In genomic region chr9:91161465-91162275, GRCh38 we compare ENCODE assay signal across 15 cellular contexts.
DNase-seq lines count a peak whose midpoint lies in the region; ATAC-seq, FAIRE-seq and TF ChIP-seq lines count a peak whose summit lies in the region.
"Had no signal": no experiment of that assay in that cellular context is flagged by ENCODE, and none has a peak within 500 bp of the region (broad histone marks: within the 10 kb centered on the region; RNA-seq: fewer than 3 reads in every experiment).

No MANE protein-coding gene starts in this region.

- POLR2A ChIA-PET in HEK293T (lab: Yijun Ruan, JAX): no interaction called here

- H3K9me3 ChIP-seq in keratinocyte (ENCODE audit: control insufficient read depth, low read depth, low read length): no peaks in the 10 kb centered on the region

- no peaks in the 10 kb centered on the region for H3K9me1 ChIP-seq in keratinocyte (ENCODE audit: control insufficient read depth, extremely low read depth, insufficient read depth, low read length)

- FAIRE-seq in keratinocyte (lab: Jason Lieb, UNC): no peak
- FAIRE-seq: HepG2 had no signal

- dilution Hi-C loops in keratinocyte (cut with MboI; ENCODE audit: extremely low pct_ligation_motif_present, low sequenced_read_pairs): no loop called here

- H3K9me3 Mint-ChIP-seq in activated naive CD4-positive, alpha-beta T cell treated with anti-CD3 and anti-CD28 coated beads, Interleukin-2, amount 10 ng/mL, durations not matched to agents 7 days and 5 days: no peaks in the 10 kb centered on the region
- no peaks in the 10 kb centered on the region for H3K9me3 Mint-ChIP-seq in activated T-helper 1 cell treated with anti-CD3 and anti-CD28 coated beads, Interleukin-12 subunit alpha, Interleukin-12 subunit beta, Interleukin-2, Interleukin-4 antibody, amounts not matched to agents 30 ng/mL and 10 ng/mL and 1 ng/mL, durations not matched to agents 14 hours and 24 hours and 36 hours
- H3K9me3 Mint-ChIP-seq in type B pancreatic cell: no peaks in the 10 kb centered on the region
- H3K9me3 Mint-ChIP-seq: nephron had no signal

- TF ChIP-seq CTCF in keratinocyte (optimal IDR thresholded peaks at IDR 0.05 in 1 of 3, IDR thresholded peaks at IDR 0.05 in 1 of 3, conservative IDR thresholded peaks at IDR 0.05 in 1 of 3; ENCODE audit: extremely low read depth in 1 of 3, insufficient read depth in 2 of 3, low read length in 3 of 3) (peak in 1 of 3 experiments; percentile 19), type B pancreatic cell (conservative IDR thresholded peaks at IDR 0.05) (peak; percentile 22)

- peaks cover 8% of the 10 kb centered on the region for H3K27me3 Mint-ChIP-seq in activated naive CD4-positive, alpha-beta T cell treated with anti-CD3 and anti-CD28 coated beads, Interleukin-2, amount 10 ng/mL, durations not matched to agents 7 days and 5 days
- H3K27me3 Mint-ChIP-seq in activated T-helper 1 cell treated with anti-CD3 and anti-CD28 coated beads, Interleukin-12 subunit alpha, Interleukin-12 subunit beta, Interleukin-2, Interleukin-4 antibody, amounts not matched to agents 30 ng/mL and 10 ng/mL and 1 ng/mL, durations not matched to agents 14 hours and 24 hours and 36 hours (ENCODE audit: insufficient read depth): no peaks in the 10 kb centered on the region
- no peaks in the 10 kb centered on the region for H3K27me3 Mint-ChIP-seq in type B pancreatic cell

- peaks cover 8% of the 10 kb centered on the region for H3K27me3 ChIP-seq in keratinocyte (ENCODE audit: control insufficient read depth, extremely low read depth, insufficient read depth, low read length)
- H3K27me3 ChIP-seq: dorsolateral prefrontal cortex had no signal

- no peak overlapping the region for H3K27ac ChIP-seq in keratinocyte (ENCODE audit: control insufficient read depth, insufficient read depth, low read length)

- H3K4me3 ChIP-seq in keratinocyte (ENCODE audit: control insufficient read depth in 2 of 3, extremely low read depth in 1 of 3, insufficient read depth in 2 of 3, low read depth in 1 of 3, low read length in 3 of 3): no peak overlapping the region

- intact Hi-C loops in activated T-helper 1 cell treated with anti-CD3 and anti-CD28 coated beads, Interleukin-12 subunit alpha, Interleukin-12 subunit beta, Interleukin-2, Interleukin-4 antibody, amounts not matched to agents 30 ng/mL and 10 ng/mL and 1 ng/mL, durations not matched to agents 14 hours and 24 hours and 36 hours (cut with micrococcal nuclease): loop anchor here (5.0 kb wide), 1 partner anchor 244 kb away; no protein-coding TSS in a partner anchor

- no peak overlapping the region for H3K9ac ChIP-seq in keratinocyte (ENCODE audit: control insufficient read depth, extremely low read depth, insufficient read depth, low read length)

- H4K20me1 ChIP-seq in keratinocyte (ENCODE audit: control insufficient read depth, extremely low read depth, insufficient read depth, low read length): no peaks in the 10 kb centered on the region

- H3K4me1 ChIP-seq in keratinocyte (ENCODE audit: control insufficient read depth, extremely low read depth, insufficient read depth, low read length): peaks cover 39% of the 10 kb centered on the region

- H3K36me3 ChIP-seq in keratinocyte (ENCODE audit: control insufficient read depth in 2 of 2, extremely low read depth in 1 of 2, insufficient read depth in 2 of 2, low read length in 2 of 2): no peaks in the 10 kb centered on the region

- peak overlapping the region; percentile 90 for H3K27ac Mint-ChIP-seq in activated naive CD4-positive, alpha-beta T cell treated with anti-CD3 and anti-CD28 coated beads, Interleukin-2, amount 10 ng/mL, durations not matched to agents 7 days and 5 days
- H3K27ac Mint-ChIP-seq in activated T-helper 1 cell treated with anti-CD3 and anti-CD28 coated beads, Interleukin-12 subunit alpha, Interleukin-12 subunit beta, Interleukin-2, Interleukin-4 antibody, amounts not matched to agents 30 ng/mL and 10 ng/mL and 1 ng/mL, durations not matched to agents 14 hours and 24 hours and 36 hours: peak overlapping the region; percentile 98
- H3K27ac Mint-ChIP-seq in type B pancreatic cell: peak overlapping the region; percentile 93

- peaks cover 81% of the 10 kb centered on the region for H3K4me1 Mint-ChIP-seq in activated naive CD4-positive, alpha-beta T cell treated with anti-CD3 and anti-CD28 coated beads, Interleukin-2, amount 10 ng/mL, durations not matched to agents 7 days and 5 days
- H3K4me1 Mint-ChIP-seq in activated T-helper 1 cell treated with anti-CD3 and anti-CD28 coated beads, Interleukin-12 subunit alpha, Interleukin-12 subunit beta, Interleukin-2, Interleukin-4 antibody, amounts not matched to agents 30 ng/mL and 10 ng/mL and 1 ng/mL, durations not matched to agents 14 hours and 24 hours and 36 hours (ENCODE audit: low read depth): peaks cover 66% of the 10 kb centered on the region
- H3K4me1 Mint-ChIP-seq in type B pancreatic cell (ENCODE audit: unreplicated experiment): peaks cover 25% of the 10 kb centered on the region

- no peak for DNase-seq in activated naive CD4-positive, alpha-beta T cell treated with anti-CD3 and anti-CD28 coated beads, Interleukin-2, amount 10 ng/mL, durations not matched to agents 7 days and 5 days
- no peak for DNase-seq in activated naive CD4-positive, alpha-beta T cell treated with anti-CD3 and anti-CD28 coated beads, Interleukin-2, amount 50 U/mL, for 16 hours
- DNase-seq in activated T-helper 1 cell treated with anti-CD3 and anti-CD28 coated beads, Interleukin-12 subunit alpha, Interleukin-12 subunit beta, Interleukin-2, Interleukin-4 antibody, amounts not matched to agents 30 ng/mL and 10 ng/mL and 1 ng/mL, durations not matched to agents 14 hours and 24 hours and 36 hours (ENCODE audit: low spot score): no peak
- DNase-seq in keratinocyte (ENCODE audit: low read depth, low spot score) (no peak), type B pancreatic cell (ENCODE audit: extremely low spot score, unreplicated experiment) (no peak), HEK293T (ENCODE audit: extremely low spot score) (no peak)
- DNase-seq: dorsolateral prefrontal cortex, H7, NCI-H1436, NCI-H69, SHP77 had no signal

- no peak for ATAC-seq in HG03342 (IDR thresholded peaks at IDR 0.05; ENCODE audit: unreplicated experiment)
- no peak for ATAC-seq in GM18502 (IDR thresholded peaks at IDR 0.05; ENCODE audit: poor library complexity, unreplicated experiment)
- ATAC-seq: HepG2 had no signal

- peak overlapping the region; percentile 73 for H3K4me3 Mint-ChIP-seq in activated naive CD4-positive, alpha-beta T cell treated with anti-CD3 and anti-CD28 coated beads, Interleukin-2, amount 10 ng/mL, durations not matched to agents 7 days and 5 days
- peak overlapping the region; percentile 82 for H3K4me3 Mint-ChIP-seq in activated T-helper 1 cell treated with anti-CD3 and anti-CD28 coated beads, Interleukin-12 subunit alpha, Interleukin-12 subunit beta, Interleukin-2, Interleukin-4 antibody, amounts not matched to agents 30 ng/mL and 10 ng/mL and 1 ng/mL, durations not matched to agents 14 hours and 24 hours and 36 hours
- H3K4me3 Mint-ChIP-seq in type B pancreatic cell: no peak overlapping the region
- H3K4me3 Mint-ChIP-seq: nephron had no signal

- H3K79me2 ChIP-seq in keratinocyte (ENCODE audit: control insufficient read depth, insufficient read depth, low read length): no peaks in the 10 kb centered on the region

- H3K4me2 ChIP-seq in keratinocyte (ENCODE audit: control insufficient read depth, extremely low read depth, insufficient read depth, low read depth, low read length): peak overlapping the region; percentile 11

- peaks cover 19% of the 10 kb centered on the region for H3K36me3 Mint-ChIP-seq in activated naive CD4-positive, alpha-beta T cell treated with anti-CD3 and anti-CD28 coated beads, Interleukin-2, amount 10 ng/mL, durations not matched to agents 7 days and 5 days
- H3K36me3 Mint-ChIP-seq in activated T-helper 1 cell treated with anti-CD3 and anti-CD28 coated beads, Interleukin-12 subunit alpha, Interleukin-12 subunit beta, Interleukin-2, Interleukin-4 antibody, amounts not matched to agents 30 ng/mL and 10 ng/mL and 1 ng/mL, durations not matched to agents 14 hours and 24 hours and 36 hours (ENCODE audit: low read depth): peaks cover 16% of the 10 kb centered on the region
- H3K36me3 Mint-ChIP-seq in type B pancreatic cell: no peaks in the 10 kb centered on the region

- CTCF ChIA-PET in activated naive CD4-positive, alpha-beta T cell treated with anti-CD3 and anti-CD28 coated beads, Interleukin-2, amount 10 ng/mL, durations not matched to agents 7 days and 5 days (lab: Charles Lee): interaction anchor here (0.6 to 2.2 kb wide), 5 partner anchors 10 to 125 kb away, joined by 3 to 13 read pairs (median 3); no protein-coding TSS in a partner anchor
- CTCF ChIA-PET in HEK293T (lab: Yijun Ruan, JAX): no interaction called here

- H2AFZ ChIP-seq in keratinocyte (ENCODE audit: control insufficient read depth, low read length): no peak overlapping the region

TF ChIP-seq in HEK293T, 16 proteins besides CTCF, POLR2A, EP300 and RAD21:
- TF ChIP-seq TARDBP (IDR thresholded peaks at IDR 0.05): no peak
- no peak for TF ChIP-seq PKNOX1 (IDR thresholded peaks at IDR 0.05)
- no peak for TF ChIP-seq L3MBTL2 (conservative IDR thresholded peaks at IDR 0.05)
- no peak for TF ChIP-seq FOXA1 (IDR thresholded peaks at IDR 0.05)
- no peak for TF ChIP-seq BHLHE40 (IDR thresholded peaks at IDR 0.05; ENCODE audit: borderline replicate concordance)
